Comparison of ENCODE assay signal across 8 cellular contexts in genomic region chr18:741931-742512, GRCh38. TPM values are rescaled to one million over a fixed set of nuclear protein-coding genes. Genes with fewer than 3 reads are reported as not detected.
DNase-seq lines count a peak whose midpoint lies in the region; ATAC-seq, FAIRE-seq and TF ChIP-seq lines count a peak whose summit lies in the region.

No MANE protein-coding gene starts in this region.

- DNase-seq in ELR (ENCODE audit: low read depth): peak; percentile 62
- DNase-seq in HTR-8/SVneo (ENCODE audit: insufficient read length, low spot score): peak; percentile 50
- DNase-seq in RKO (ENCODE audit: low spot score): peak; percentile 81
- no peak for DNase-seq in mucosa of descending colon
- DNase-seq in NK-92 treated with Interleukin-12 subunit alpha and Interleukin-12 subunit beta, amount 100 ng/mL, for 24 hours (lab: John Stamatoyannopoulos, UW): no peak

- intact Hi-C loops in mucosa of descending colon (cut with DNase I, micrococcal nuclease): no loop called here

- FAIRE-seq in HTR-8/SVneo (lab: Jason Lieb, UNC) (no peak), endometrium (lab: Jason Lieb, UNC) (peak; percentile 84)

- peak; percentile 76 for ATAC-seq in GM21423 (IDR thresholded peaks at IDR 0.05; ENCODE audit: unreplicated experiment)
- peak; percentile 75 for ATAC-seq in mucosa of descending colon
- no peak for ATAC-seq in GM18873 (IDR thresholded peaks at IDR 0.05; ENCODE audit: low FRiP score, unreplicated experiment)

- H3K4me3 ChIP-seq in mucosa of descending colon: no peak overlapping the region

- H3K9me3 ChIP-seq in mucosa of descending colon: no peaks in the 10 kb centered on the region

- H3K4me1 ChIP-seq in mucosa of descending colon (ENCODE audit: low read depth): no peaks in the 10 kb centered on the region

- no peaks in the 10 kb centered on the region for H3K36me3 ChIP-seq in mucosa of descending colon (ENCODE audit: low read depth)

- peak; percentile 34 for TF ChIP-seq CTCF in mucosa of descending colon (IDR thresholded peaks at IDR 0.05)

RNA-seq across cellular contexts. Expression of gene ENOSF1, which starts 29.6 kb away (rescaled TPM):
- 100 to 1,000 TPM in 1 of 3 donors, 10 to 100 TPM in 2; 72.0 to 132 (median 95.2) TPM for total RNA-seq in mucosa of descending colon

Comparison
In these comparisons a context has a peak if more than half of its experiments do, and no peak if none do; other contexts are left out.
1. DNase-seq: peak in ELR (single experiment), HTR-8/SVneo (single experiment) and RKO (single experiment); none in mucosa of descending colon (0 of 3) and NK-92 treated with Interleukin-12 subunit alpha and Interleukin-12 subunit beta, amount 100 ng/mL, for 24 hours (single experiment).